18 cellular contexts compared by ENCODE assay signal in the genomic region with DNA sequence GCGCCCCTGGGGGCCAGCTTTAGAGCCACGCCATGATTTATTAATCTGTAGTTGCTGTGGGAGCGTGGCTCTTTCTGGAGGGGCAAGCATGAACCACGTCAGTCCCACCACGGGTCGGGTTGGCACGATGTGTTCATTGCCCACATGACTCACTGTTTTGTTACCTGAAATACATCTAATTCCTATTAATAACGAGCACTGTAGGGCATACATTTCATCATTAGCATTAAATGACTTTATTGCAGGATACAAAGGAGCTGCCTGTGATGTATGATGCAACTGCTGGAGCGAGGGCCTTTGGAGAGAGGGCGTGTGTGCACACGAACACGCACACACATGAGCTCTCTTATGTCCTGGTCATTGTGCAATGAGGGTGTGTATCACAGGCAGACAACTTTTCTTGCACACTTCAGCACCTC.
DNase-seq lines count a peak whose midpoint lies in the region; ATAC-seq and TF ChIP-seq lines count a peak whose summit lies in the region.
"Had no signal": no experiment of that assay in that cellular context is flagged by ENCODE, and none has a peak within 500 bp of the region (broad histone marks: within the 10 kb centered on the region; RNA-seq: fewer than 3 reads in every experiment).

No MANE protein-coding gene starts in this region.

- H3K27ac ChIP-seq in 22Rv1 (peak overlapping the region; percentile 58), PC-3 (ENCODE audit: low read length) (peak overlapping the region; percentile 93), esophagus (ENCODE audit: low read depth in 2 of 2, low read length in 1 of 2) (peak overlapping the region; percentile 81 to 92), lower lobe of right lung (peak overlapping the region; percentile 53), testis (no peak overlapping the region)
- H3K27ac ChIP-seq: parathyroid adenoma had no signal

- H3K4me2 ChIP-seq in PC-3 (ENCODE audit: low read length): peak overlapping the region; percentile 55

- WGBS in esophagus, 2 donors: 59 to 62% methylated on average over 12 of the region's 12 CpGs
- 95 to 98% methylated on average over 12 of the region's 12 CpGs for WGBS in testis, 2 donors

- TF ChIP-seq CTCF in 22Rv1 (IDR thresholded peaks at IDR 0.05) (no peak), PC-3 (conservative IDR thresholded peaks at IDR 0.05; ENCODE audit: low read depth, low read length) (no peak), lower lobe of right lung (IDR thresholded peaks at IDR 0.05) (no peak), testis (IDR thresholded peaks at IDR 0.05) (no peak)

- peak; percentile 42 for DNase-seq in PC-3
- DNase-seq in lower lobe of right lung: no peak
- DNase-seq in testis: no peak
- DNase-seq in effector CD8-positive, alpha-beta T cell (lab: John Stamatoyannopoulos, UW): no peak
- no peak for DNase-seq in stimulated activated CD4-positive, alpha-beta T cell treated with anti-CD3 and anti-CD28 coated beads, Interleukin-4, amount 100 ng/mL, for 24 hours
- DNase-seq: activated CD4-positive, alpha-beta T cell treated with anti-CD3 and anti-CD28 coated beads for 4 hours; activated gamma-delta T cell; amniotic stem cell; CD4-positive, CD25-positive, alpha-beta regulatory T cell; HCEC 1CT; naive B cell; NCI-H1694 treated with DMSO at 0.1 percent for 48 hours; NCI-H510A; trophoblast cell had no signal

- H3K36me3 ChIP-seq in PC-3 (ENCODE audit: low read depth, low read length): no peaks in the 10 kb centered on the region
- H3K36me3 ChIP-seq in esophagus (ENCODE audit: control insufficient read depth in 2 of 2, insufficient read depth in 2 of 2, low read length in 1 of 2): no peaks in the 10 kb centered on the region
- H3K36me3 ChIP-seq in lower lobe of right lung: no peaks in the 10 kb centered on the region
- no peaks in the 10 kb centered on the region for H3K36me3 ChIP-seq in testis (ENCODE audit: low read depth, missing control alignments)

- intact Hi-C loops in PC-3 (cut with micrococcal nuclease) (loop anchor here (2.0 kb wide), 1 partner anchor 30 kb away; no protein-coding TSS in a partner anchor), lower lobe of right lung (cut with DNase I) (no loop called here), testis (cut with DNase I; ENCODE audit: low total_unique reads) (no loop called here)

- H2AFZ ChIP-seq in PC-3 (ENCODE audit: low read length): no peak overlapping the region
- H2AFZ ChIP-seq: parathyroid adenoma had no signal

- no TSS peak for BruUV-seq in PC-3 (replicated peaks; lab: Mats Ljungman, UMichigan)

- no peak for TF ChIP-seq POLR2A in testis (IDR thresholded peaks at IDR 0.05)

- no peak overlapping the region for H3K4me3 ChIP-seq in PC-3 (ENCODE audit: low read length)
- H3K4me3 ChIP-seq in esophagus (ENCODE audit: low read depth in 1 of 2, low read length in 2 of 2): no peak overlapping the region
- H3K4me3 ChIP-seq in lower lobe of right lung: no peak overlapping the region
- H3K4me3 ChIP-seq in testis: no peak overlapping the region

- peaks cover 11% of the 10 kb centered on the region for H3F3A ChIP-seq in PC-3 (ENCODE audit: low read length, unreplicated experiment)

- POLR2A ChIA-PET in PC-3 (lab: Charles Lee; ENCODE audit: unreplicated experiment): no interaction called here

- no peaks in the 10 kb centered on the region for H3K9me2 ChIP-seq in PC-3 (replicated peaks; ENCODE audit: low read length)

- H3K9ac ChIP-seq in PC-3 (ENCODE audit: low read length): peak overlapping the region; percentile 68
- H3K9ac ChIP-seq: parathyroid adenoma had no signal

- H3K27me3 ChIP-seq in PC-3 (ENCODE audit: low read length): no peaks in the 10 kb centered on the region
- no peaks in the 10 kb centered on the region for H3K27me3 ChIP-seq in esophagus (ENCODE audit: control insufficient read depth in 1 of 2, insufficient read depth in 2 of 2, low read length in 2 of 2)
- no peaks in the 10 kb centered on the region for H3K27me3 ChIP-seq in lower lobe of right lung (ENCODE audit: low read depth)
- H3K27me3 ChIP-seq in testis: no peaks in the 10 kb centered on the region

- peaks cover 69% of the 10 kb centered on the region for H3K4me1 ChIP-seq in PC-3 (ENCODE audit: insufficient read depth, low read length)
- H3K4me1 ChIP-seq in esophagus (ENCODE audit: control insufficient read depth in 2 of 2, insufficient read depth in 2 of 2, low read length in 1 of 2): peaks cover 3 to 16% of the 10 kb centered on the region in 2 donors
- peaks cover 45% of the 10 kb centered on the region for H3K4me1 ChIP-seq in lower lobe of right lung
- H3K4me1 ChIP-seq in testis: peaks cover 18% of the 10 kb centered on the region
- H3K4me1 ChIP-seq: parathyroid adenoma had no signal

- H3K79me2 ChIP-seq in PC-3 (ENCODE audit: low read length): no peaks in the 10 kb centered on the region
- H3K79me2 ChIP-seq: parathyroid adenoma had no signal

- ATAC-seq in PC-3 (no peak), lower lobe of right lung (peak; percentile 24 to 31), HG02642 (IDR thresholded peaks at IDR 0.05; ENCODE audit: poor library complexity, unreplicated experiment) (no peak)

- CTCF ChIA-PET in PC-3 (lab: Charles Lee): no interaction called here

- no peaks in the 10 kb centered on the region for H3K9me3 ChIP-seq in PC-3 (ENCODE audit: low read length)
- peaks cover 0 to 6% of the 10 kb centered on the region in 2 donors for H3K9me3 ChIP-seq in esophagus (ENCODE audit: control insufficient read depth in 2 of 2, insufficient read depth in 1 of 2, low read depth in 1 of 2, low read length in 1 of 2)
- peaks cover 3% of the 10 kb centered on the region for H3K9me3 ChIP-seq in lower lobe of right lung
- no peaks in the 10 kb centered on the region for H3K9me3 ChIP-seq in testis

- H4K20me1 ChIP-seq in PC-3 (ENCODE audit: low read length): no peaks in the 10 kb centered on the region

Comparison
In these comparisons a context has a peak if more than half of its experiments do, and no peak if none do; other contexts are left out.
1. H3K27ac ChIP-seq: peak in 22Rv1 (single experiment), PC-3 (single experiment), esophagus (2 of 2) and lower lobe of right lung (single experiment); none in testis (0 of 2).
2. ATAC-seq: peak in lower lobe of right lung (2 of 2); none in PC-3 (single experiment) and HG02642 (single experiment).